Comparison of ENCODE assay signal across 8 cellular contexts in the genomic region with DNA sequence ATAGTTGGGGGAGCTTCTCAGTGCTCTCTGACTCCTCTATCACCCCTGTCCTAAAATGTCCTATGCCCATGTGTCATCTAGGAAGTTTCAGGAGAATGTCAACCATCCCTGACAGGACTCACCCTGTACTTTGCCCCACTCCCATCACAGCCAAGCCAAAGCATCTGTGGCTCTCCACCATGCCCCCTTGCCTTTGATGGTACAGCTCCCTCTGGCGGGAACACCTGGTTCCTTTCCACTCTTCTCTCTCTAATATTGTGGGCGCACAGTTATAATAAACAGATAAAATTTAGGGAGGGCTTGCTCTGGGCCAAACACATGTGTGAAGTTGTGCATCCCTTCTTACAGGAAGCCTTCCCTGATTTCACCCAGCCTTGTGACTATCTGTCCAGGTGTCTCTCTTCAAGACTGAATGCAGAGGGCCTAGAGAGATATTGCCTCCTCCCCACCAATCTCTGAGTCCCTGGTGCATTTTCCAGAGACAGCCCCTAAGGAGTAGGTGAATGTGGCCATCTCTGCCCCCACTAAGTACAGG.
DNase-seq lines count a peak whose midpoint lies in the region; ATAC-seq, FAIRE-seq and TF ChIP-seq lines count a peak whose summit lies in the region.

No MANE protein-coding gene starts in this region.

- TF ChIP-seq CTCF in GM12878 (IDR thresholded peaks at IDR 0.05 in 2 of 3, conservative IDR thresholded peaks at IDR 0.05 in 1 of 3; ENCODE audit: control insufficient read depth in 2 of 3, extremely low read depth in 1 of 3, insufficient read depth in 1 of 3, low read depth in 3 of 3, low read length in 3 of 3) (peak; percentile 67 to 76 (median 73)), transverse colon (IDR thresholded peaks at IDR 0.05) (peak in 1 of 5 experiments; percentile 15), prostate gland (IDR thresholded peaks at IDR 0.05) (no peak)

- peak; percentile 23 for DNase-seq in stimulated activated CD4-positive, alpha-beta T cell treated with anti-CD3 and anti-CD28 coated beads, Interleukin-15, amount 100 ng/mL, for 24 hours
- DNase-seq in stimulated activated CD4-positive, alpha-beta T cell treated with anti-CD3 and anti-CD28 coated beads, Interleukin-4, amount 100 ng/mL, for 24 hours = no peak
- peak; percentile 9 for DNase-seq in Jurkat, Clone E6-1 (ENCODE audit: low read depth, low spot score)
- DNase-seq in GM12878 (ENCODE audit: low read depth, low spot score) (no peak), transverse colon (peak; percentile 33), NOMO-1 treated with DMSO at 0.1 percent for 48 hours (lab: John Stamatoyannopoulos, UW; ENCODE audit: unreplicated experiment) (no peak), prostate gland (ENCODE audit: low spot score) (no peak), AML-193 (lab: John Stamatoyannopoulos, UW) (no peak)

- peak; percentile 98 for ATAC-seq in GM12878

- FAIRE-seq in GM12878 (lab: Jason Lieb, UNC) = peak; percentile 83

- in situ Hi-C loops in GM12878 (cut with MboI) (loop anchor here (5.0 kb wide), 1 partner anchor 74 kb away; no protein-coding TSS in a partner anchor), transverse colon (cut with MboI; ENCODE audit: low pct_ligation_motif_present in 1 of 4, low pct_unique_long_range_greater_than_20kb in 1 of 4, low sequenced_read_pairs in 3 of 4) (no loop called here)

- RAD21 ChIA-PET in GM12878 (lab: Charles Lee; ENCODE audit: unreplicated experiment) = interaction anchor here (0.9 to 2.0 kb wide), 4 partner anchors 24 to 77 kb away, joined by 3 to 9 read pairs (median 6); partner anchors contain the start of gene ISG20

- CTCF ChIA-PET in GM12878 (lab: Yijun Ruan, JAX) = interaction anchor here (0.5 to 6.3 kb wide), 12 partner anchors 8 to 277 kb away, joined by 3 to 52 read pairs (median 3); no protein-coding TSS in a partner anchor

- H3K9ac ChIP-seq in GM12878 (ENCODE audit: control insufficient read depth, insufficient read depth, low read length) = no peak overlapping the region

- no peak for TF ChIP-seq POLR2A in GM12878 (IDR thresholded peaks at IDR 0.05; ENCODE audit: low read depth, low read length)
- no peak for TF ChIP-seq POLR2A in transverse colon (IDR thresholded peaks at IDR 0.05)
- no peak for TF ChIP-seq POLR2A in prostate gland (IDR thresholded peaks at IDR 0.05)

- H3K9me3 ChIP-seq in GM12878 (replicated peaks; ENCODE audit: control insufficient read depth, insufficient read depth, low read length) = no peaks in the 10 kb centered on the region
- no peaks in the 10 kb centered on the region for H3K9me3 ChIP-seq in transverse colon
- no peaks in the 10 kb centered on the region for H3K9me3 ChIP-seq in prostate gland

- H3K4me1 ChIP-seq in GM12878 (ENCODE audit: control insufficient read depth, insufficient read depth, low read length) (no peaks in the 10 kb centered on the region), transverse colon (peaks cover 0 to 12% (median 4%) of the 10 kb centered on the region in 4 donors), prostate gland (replicated peaks) (no peaks in the 10 kb centered on the region)

- H3K4me3 ChIP-seq in Jurkat, Clone E6-1 (ENCODE audit: low read length) = no peak overlapping the region
- H3K4me3 ChIP-seq in GM12878 = no peak overlapping the region
- no peak overlapping the region for H3K4me3 ChIP-seq in transverse colon
- no peak overlapping the region for H3K4me3 ChIP-seq in prostate gland

- H4K20me1 ChIP-seq in GM12878 (ENCODE audit: control insufficient read depth, insufficient read depth) = no peaks in the 10 kb centered on the region

- H3K36me3 ChIP-seq in GM12878 (ENCODE audit: control insufficient read depth in 2 of 2, insufficient read depth in 2 of 2, low read length in 1 of 2) = no peaks in the 10 kb centered on the region
- H3K36me3 ChIP-seq in transverse colon = no peaks in the 10 kb centered on the region
- no peaks in the 10 kb centered on the region for H3K36me3 ChIP-seq in prostate gland

- 20% methylated on average over 2 of the region's 2 CpGs for WGBS in GM12878 (ENCODE audit: insufficient coverage, insufficient replicate concordance, low lambda C conversion rate, missing lambda C conversion rate)
- WGBS in transverse colon (ENCODE audit: low coverage in 1 of 2), 2 donors = 50 to 77% methylated on average over 1 to 2 of the region's 2 CpGs
- WGBS in prostate gland = 92% methylated on average over 2 of the region's 2 CpGs

- no peak overlapping the region for H2AFZ ChIP-seq in GM12878 (ENCODE audit: control insufficient read depth, low read depth, low read length)

- no peak overlapping the region for H3K27ac ChIP-seq in GM12878 (ENCODE audit: control insufficient read depth, insufficient read depth)
- no peak overlapping the region for H3K27ac ChIP-seq in transverse colon
- H3K27ac ChIP-seq in prostate gland = no peak overlapping the region

- intact Hi-C loops in GM12878 (cut with micrococcal nuclease; ENCODE audit: unreplicated experiment) = loop anchor here (1.0 to 5.0 kb wide), 3 partner anchors 45 to 224 kb away; no protein-coding TSS in a partner anchor
- intact Hi-C loops in transverse colon (cut with DNase I; ENCODE audit: low total_unique reads) = no loop called here
- intact Hi-C loops in prostate gland (cut with DNase I) = no loop called here

- no peaks in the 10 kb centered on the region for H3K79me2 ChIP-seq in GM12878 (ENCODE audit: control insufficient read depth, insufficient read depth, low read length)

- BruUV-seq in GM12878 (replicated peaks; lab: Mats Ljungman, UMichigan) = no TSS peak

- SMC1A ChIA-PET in GM12878 (lab: Charles Lee; ENCODE audit: uncharacterized antibody, unreplicated experiment) = interaction anchor here (0.8 to 2.0 kb wide), 6 partner anchors 44 to 224 kb away, joined by 3 to 14 read pairs (median 3); no protein-coding TSS in a partner anchor

- POLR2A ChIA-PET in GM12878 (lab: Charles Lee) = no interaction called here

- TF ChIP-seq EP300 in GM12878 (IDR thresholded peaks at IDR 0.05; ENCODE audit: borderline replicate concordance in 1 of 2, control insufficient read depth in 1 of 2, low read depth in 2 of 2, low read length in 2 of 2) (no peak), transverse colon (IDR thresholded peaks at IDR 0.05; ENCODE audit: low read depth) (no peak)

- H3K27me3 ChIP-seq in GM12878 (replicated peaks in 1 of 2; ENCODE audit: control insufficient read depth in 2 of 2, insufficient read depth in 2 of 2, low read length in 1 of 2) (peaks cover 3 to 4% of the 10 kb centered on the region in 2 experiments), transverse colon (peaks cover 26% of the 10 kb centered on the region), prostate gland (replicated peaks; ENCODE audit: insufficient read depth) (no peaks in the 10 kb centered on the region)

- peak; percentile 80 for TF ChIP-seq RAD21 in GM12878 (IDR thresholded peaks at IDR 0.05; ENCODE audit: insufficient read depth, low read depth, low read length)

- H3K4me2 ChIP-seq in GM12878 (ENCODE audit: control insufficient read depth, insufficient read depth) = no peak overlapping the region

TF ChIP-seq in GM12878, 131 proteins besides CTCF, POLR2A, EP300 and RAD21:
- TF ChIP-seq, protein P1, sequence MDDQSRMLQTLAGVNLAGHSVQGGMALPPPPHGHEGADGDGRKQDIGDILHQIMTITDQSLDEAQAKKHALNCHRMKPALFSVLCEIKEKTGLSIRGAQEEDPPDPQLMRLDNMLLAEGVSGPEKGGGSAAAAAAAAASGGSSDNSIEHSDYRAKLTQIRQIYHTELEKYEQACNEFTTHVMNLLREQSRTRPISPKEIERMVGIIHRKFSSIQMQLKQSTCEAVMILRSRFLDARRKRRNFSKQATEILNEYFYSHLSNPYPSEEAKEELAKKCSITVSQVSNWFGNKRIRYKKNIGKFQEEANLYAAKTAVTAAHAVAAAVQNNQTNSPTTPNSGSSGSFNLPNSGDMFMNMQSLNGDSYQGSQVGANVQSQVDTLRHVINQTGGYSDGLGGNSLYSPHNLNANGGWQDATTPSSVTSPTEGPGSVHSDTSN (IDR thresholded peaks at IDR 0.05; ENCODE audit: insufficient replicate concordance, low read depth, low read length) = no peak
- peak; percentile 87 for TF ChIP-seq SMC3 (IDR thresholded peaks at IDR 0.05; ENCODE audit: borderline replicate concordance, low read length)
- TF ChIP-seq PAX8 (IDR thresholded peaks at IDR 0.05) = no peak

Comparison
In these comparisons a context has a peak if more than half of its experiments do, and no peak if none do; other contexts are left out.
1. DNase-seq: peak in stimulated activated CD4-positive, alpha-beta T cell treated with anti-CD3 and anti-CD28 coated beads, Interleukin-15, amount 100 ng/mL, for 24 hours (single experiment), Jurkat, Clone E6-1 (single experiment) and transverse colon (single experiment); none in stimulated activated CD4-positive, alpha-beta T cell treated with anti-CD3 and anti-CD28 coated beads, Interleukin-4, amount 100 ng/mL, for 24 hours (single experiment), GM12878 (single experiment), NOMO-1 treated with DMSO at 0.1 percent for 48 hours (single experiment), prostate gland (single experiment) and AML-193 (0 of 2).
2. CTCF ChIP-seq: peak in GM12878 (3 of 3); none in prostate gland (0 of 4).